Comparison of ENCODE assay signal across 22 cellular contexts in genomic region chr15:37792351-37792750, GRCh38.
DNase-seq lines count a peak whose midpoint lies in the region; ATAC-seq and TF ChIP-seq lines count a peak whose summit lies in the region.
"Had no signal": no experiment of that assay in that cellular context is flagged by ENCODE, and none has a peak within 500 bp of the region (broad histone marks: within the 10 kb centered on the region; RNA-seq: fewer than 3 reads in every experiment).

No MANE protein-coding gene starts in this region.

- H3K27me3 ChIP-seq in Loucy (ENCODE audit: insufficient read depth, low read length, poor library complexity, severe bottlenecking) (no peaks in the 10 kb centered on the region), upper lobe of left lung (no peaks in the 10 kb centered on the region)
- H3K27me3 ChIP-seq: BLaER1 treated with 17β-estradiol and CSF1 and Interleukin-3, amounts not matched to agents 10 nM and 100 nM; Peyer's patch had no signal

- no peaks in the 10 kb centered on the region for H3K36me3 ChIP-seq in Loucy (ENCODE audit: insufficient read depth, low read length)
- no peaks in the 10 kb centered on the region for H3K36me3 ChIP-seq in upper lobe of left lung
- H3K36me3 ChIP-seq: BLaER1 treated with 17β-estradiol and CSF1 and Interleukin-3, amounts not matched to agents 10 nM and 100 nM; Peyer's patch had no signal

- no peak overlapping the region for H3K4me2 ChIP-seq in Loucy (ENCODE audit: low read depth, low read length, poor library complexity, severe bottlenecking)

- H3K79me2 ChIP-seq in Loucy (ENCODE audit: insufficient read depth, low read length), result no peaks in the 10 kb centered on the region

- DNase-seq in astrocyte of the hippocampus (ENCODE audit: low read depth, low spot score), result peak; percentile 54
- DNase-seq in glomerular visceral epithelial cell (ENCODE audit: extremely low spot score), result peak; percentile 47
- no peak for DNase-seq in progenitor cell of endocrine pancreas (ENCODE audit: low spot score, unreplicated experiment)
- DNase-seq in upper lobe of left lung, result no peak
- no peak for DNase-seq in NCI-H69 (lab: John Stamatoyannopoulos, UW)
- DNase-seq: Calu3; CD8-positive, alpha-beta T cell; DMS79 treated with DMSO at 0.1 percent for 48 hours; H9; Kasumi-1; MM.1S; NCI-H1092; NCI-H1436 treated with DMSO at 0.1 percent for 48 hours; NCI-H2029 treated with DMSO at 0.1 percent for 48 hours; NCI-H2171; NCI-H526; NK-92 treated with Interleukin-12 subunit alpha and Interleukin-12 subunit beta, amount 100 ng/mL, for 24 hours; Peyer's patch had no signal

- H3K9me3 ChIP-seq in Loucy (ENCODE audit: insufficient read depth, low read depth, low read length) (no peaks in the 10 kb centered on the region), upper lobe of left lung (no peaks in the 10 kb centered on the region)
- H3K9me3 ChIP-seq: Peyer's patch had no signal

- H3K9ac ChIP-seq in Loucy (ENCODE audit: low read depth, low read length, poor library complexity, severe bottlenecking), result no peak overlapping the region
- H3K9ac ChIP-seq: BLaER1 treated with 17β-estradiol and CSF1 and Interleukin-3, amounts not matched to agents 10 nM and 100 nM had no signal

- H3K4me1 ChIP-seq in Loucy (ENCODE audit: insufficient read depth, low read length, poor library complexity, severe bottlenecking) (peaks cover 32% of the 10 kb centered on the region), upper lobe of left lung (no peaks in the 10 kb centered on the region)
- H3K4me1 ChIP-seq: Peyer's patch had no signal

- TF ChIP-seq POLR2A in upper lobe of left lung (IDR thresholded peaks at IDR 0.05), result no peak

- H3K27me3 Mint-ChIP-seq in progenitor cell of endocrine pancreas, result peaks cover 4% of the 10 kb centered on the region

- no peaks in the 10 kb centered on the region for H4K20me1 ChIP-seq in Loucy (ENCODE audit: insufficient read depth, low read length, poor library complexity, severe bottlenecking)
- H4K20me1 ChIP-seq: BLaER1 treated with 17β-estradiol and CSF1 and Interleukin-3, amounts not matched to agents 10 nM and 100 nM had no signal

- peaks cover 3% of the 10 kb centered on the region for H3K9me3 Mint-ChIP-seq in progenitor cell of endocrine pancreas (ENCODE audit: low read depth)
- H3K9me3 Mint-ChIP-seq: CD8-positive, alpha-beta T cell had no signal

- H3K9me2 ChIP-seq in Loucy (replicated peaks; ENCODE audit: low read depth, low read length), result no peaks in the 10 kb centered on the region

- no peaks in the 10 kb centered on the region for H3K36me3 Mint-ChIP-seq in progenitor cell of endocrine pancreas (ENCODE audit: insufficient read depth)
- H3K36me3 Mint-ChIP-seq: CD8-positive, alpha-beta T cell had no signal

- H3K4me3 ChIP-seq in Loucy (ENCODE audit: low read length, poor library complexity, severe bottlenecking) (no peak overlapping the region), upper lobe of left lung (no peak overlapping the region)
- H3K4me3 ChIP-seq: BLaER1 treated with 17β-estradiol and CSF1 and Interleukin-3, amounts not matched to agents 10 nM and 100 nM; Peyer's patch had no signal

- TF ChIP-seq EP300 in upper lobe of left lung (IDR thresholded peaks at IDR 0.05), result no peak

- H3K4me3 Mint-ChIP-seq in progenitor cell of endocrine pancreas (ENCODE audit: low read depth), result no peak overlapping the region
- H3K4me3 Mint-ChIP-seq: CD8-positive, alpha-beta T cell; H9 had no signal

- no peak overlapping the region for H3K27ac ChIP-seq in upper lobe of left lung
- H3K27ac ChIP-seq: BLaER1 treated with 17β-estradiol and CSF1 and Interleukin-3, amounts not matched to agents 10 nM and 100 nM; Peyer's patch had no signal

- H3K4me1 Mint-ChIP-seq in progenitor cell of endocrine pancreas (ENCODE audit: low read depth), result peaks cover 25% of the 10 kb centered on the region

- H3K27ac Mint-ChIP-seq in progenitor cell of endocrine pancreas, result peak overlapping the region; percentile 33
- H3K27ac Mint-ChIP-seq: CD8-positive, alpha-beta T cell; H9 had no signal

- H3F3A ChIP-seq in Loucy (ENCODE audit: low read depth), result no peaks in the 10 kb centered on the region

- peak overlapping the region; percentile 73; the same call in 1 of the 2 replicates for H2AFZ ChIP-seq in Loucy (ENCODE audit: low read length)

- ATAC-seq in upper lobe of left lung (ENCODE audit: low FRiP score in 2 of 2), result no peak
- no peak for ATAC-seq in GM21529 (IDR thresholded peaks at IDR 0.05; ENCODE audit: unreplicated experiment)
- ATAC-seq: CD8-positive, alpha-beta T cell; Right ventricle myocardium inferior had no signal

- WGBS in upper lobe of left lung, 2 donors, result 86 to 88% methylated on average over 4 of the region's 4 CpGs

- TF ChIP-seq CTCF in Loucy (conservative IDR thresholded peaks at IDR 0.05; ENCODE audit: low read length) (no peak), progenitor cell of endocrine pancreas (IDR thresholded peaks at IDR 0.05; ENCODE audit: unreplicated experiment) (no peak), upper lobe of left lung (IDR thresholded peaks at IDR 0.05) (no peak)

Comparison
In these comparisons a context has a peak if more than half of its experiments do, and no peak if none do; other contexts are left out.
1. DNase-seq: peak in astrocyte of the hippocampus (single experiment) and glomerular visceral epithelial cell (single experiment); none in progenitor cell of endocrine pancreas (single experiment), upper lobe of left lung (0 of 2) and NCI-H69 (single experiment).